Comparison of ENCODE assay signal across 24 cellular contexts in genomic region chr1:223014142-223014873, GRCh38.
DNase-seq lines count a peak whose midpoint lies in the region; ATAC-seq, FAIRE-seq and TF ChIP-seq lines count a peak whose summit lies in the region.
"Had no signal": no experiment of that assay in that cellular context is flagged by ENCODE, and none has a peak within 500 bp of the region (broad histone marks: within the 10 kb centered on the region; RNA-seq: fewer than 3 reads in every experiment).

No MANE protein-coding gene starts in this region.

- no peak overlapping the region for H2AFZ ChIP-seq in hepatocyte

- BruUV-seq in Caco-2 (replicated peaks; lab: Mats Ljungman, UMichigan), result no TSS peak

- H3K9me2 ChIP-seq in hepatocyte (replicated peaks; ENCODE audit: insufficient read depth), result no peaks in the 10 kb centered on the region

- CTCF ChIA-PET in Caco-2 (lab: Charles Lee), result no interaction called here

- no peaks in the 10 kb centered on the region for H4K20me1 ChIP-seq in hepatocyte (ENCODE audit: insufficient read depth, poor library complexity, severe bottlenecking)
- H4K20me1 ChIP-seq: BLaER1 had no signal

- H3K4me3 ChIP-seq in Caco-2 (ENCODE audit: low read depth, low read length) (no peak overlapping the region), bronchial epithelial cell (ENCODE audit: low read depth, low read length) (no peak overlapping the region), hepatocyte (no peak overlapping the region), heart right ventricle (no peak overlapping the region), endodermal cell (ENCODE audit: low read length) (no peak overlapping the region)
- H3K4me3 ChIP-seq: BLaER1, GM12878 had no signal

- ATAC-seq in stimulated activated memory B cell treated with anti-CD40 and anti-IgM and Interleukin-4, amounts not matched to agents 10 μg/mL and 1 μg/mL and 100 μg/mL, for 72 hours, result no peak
- ATAC-seq in HG02610 (IDR thresholded peaks at IDR 0.05; ENCODE audit: unreplicated experiment), result no peak
- no peak for ATAC-seq in heart right ventricle
- ATAC-seq: CD8-positive, alpha-beta T cell; GM12878; HCT116 had no signal

- H3K9me3 ChIP-seq in Caco-2 (no peaks in the 10 kb centered on the region), hepatocyte (ENCODE audit: low read depth) (no peaks in the 10 kb centered on the region), heart right ventricle (no peaks in the 10 kb centered on the region), endodermal cell (ENCODE audit: control insufficient read depth, low read length) (no peaks in the 10 kb centered on the region)

- H3K36me3 ChIP-seq in Caco-2 (ENCODE audit: control insufficient read depth, insufficient read depth, low read length) (no peaks in the 10 kb centered on the region), bronchial epithelial cell (ENCODE audit: control insufficient read depth, insufficient read depth, low read length) (no peaks in the 10 kb centered on the region), hepatocyte (replicated peaks; ENCODE audit: insufficient read depth, low read depth) (no peaks in the 10 kb centered on the region), heart right ventricle (no peaks in the 10 kb centered on the region), endodermal cell (ENCODE audit: control insufficient read depth, insufficient read depth, low read length) (peaks cover 61% of the 10 kb centered on the region)
- H3K36me3 ChIP-seq: BLaER1 had no signal

- H3K27ac ChIP-seq in hepatocyte (peak overlapping the region; percentile 70), heart right ventricle (no peak overlapping the region), endodermal cell (ENCODE audit: low read depth, low read length) (no peak overlapping the region)
- H3K27ac ChIP-seq: 22Rv1, BLaER1, C4-2B had no signal

- intact Hi-C loops in Caco-2 (cut with micrococcal nuclease; ENCODE audit: unreplicated experiment), result loop anchor here (1.0 kb wide), 2 partner anchors 14 to 67 kb away; no protein-coding TSS in a partner anchor
- intact Hi-C loops in heart right ventricle (cut with DNase I), result loop anchor here in 2 of 10 donors (10.0 kb wide), 1 partner anchor 60 kb away; no protein-coding TSS in a partner anchor

- H3K9ac ChIP-seq in endodermal cell (ENCODE audit: extremely low read depth, low read length, poor library complexity, severe bottlenecking), result no peak overlapping the region
- H3K9ac ChIP-seq: BLaER1 had no signal

- FAIRE-seq in bronchial epithelial cell (lab: Jason Lieb, UNC), result peak; percentile 50
- FAIRE-seq: A204.1, D721Med, GM12878, GM19239 had no signal

- H3K27me3 Mint-ChIP-seq in Caco-2 (ENCODE audit: insufficient read depth, unreplicated experiment) (no peaks in the 10 kb centered on the region), nephron progenitor cell (ENCODE audit: low read depth, poor library complexity) (peaks cover 2% of the 10 kb centered on the region), endodermal cell (ENCODE audit: insufficient read depth) (no peaks in the 10 kb centered on the region)
- no peaks in the 10 kb centered on the region for H3K27me3 Mint-ChIP-seq in stimulated activated memory B cell treated with anti-CD40 and anti-IgM and Interleukin-4, amounts not matched to agents 10 μg/mL and 1 μg/mL and 100 μg/mL, for 72 hours

- H3K4me3 Mint-ChIP-seq in Caco-2 (ENCODE audit: unreplicated experiment) (no peak overlapping the region), nephron progenitor cell (no peak overlapping the region), endodermal cell (no peak overlapping the region)
- H3K4me3 Mint-ChIP-seq in stimulated activated memory B cell treated with anti-CD40 and anti-IgM and Interleukin-4, amounts not matched to agents 10 μg/mL and 1 μg/mL and 100 μg/mL, for 72 hours, result no peak overlapping the region
- H3K4me3 Mint-ChIP-seq: B cell; CD4-positive, CD25-positive, alpha-beta regulatory T cell; CD8-positive, alpha-beta T cell; H9 had no signal

- H3K4me1 ChIP-seq in Caco-2, result peaks cover 45% of the 10 kb centered on the region
- peaks cover 18% of the 10 kb centered on the region for H3K4me1 ChIP-seq in hepatocyte (ENCODE audit: insufficient read depth)
- peaks cover 0 to 50% (median 23%) of the 10 kb centered on the region in 9 donors for H3K4me1 ChIP-seq in heart right ventricle
- H3K4me1 ChIP-seq in endodermal cell (ENCODE audit: control insufficient read depth, insufficient read depth, low read length), result peaks cover 12% of the 10 kb centered on the region

- H3K4me1 Mint-ChIP-seq in Caco-2 (ENCODE audit: low read depth, unreplicated experiment), result peaks cover 48% of the 10 kb centered on the region
- H3K4me1 Mint-ChIP-seq in nephron progenitor cell, result peaks cover 82% of the 10 kb centered on the region
- no peaks in the 10 kb centered on the region for H3K4me1 Mint-ChIP-seq in stimulated activated memory B cell treated with anti-CD40 and anti-IgM and Interleukin-4, amounts not matched to agents 10 μg/mL and 1 μg/mL and 100 μg/mL, for 72 hours
- peaks cover 54% of the 10 kb centered on the region for H3K4me1 Mint-ChIP-seq in endodermal cell
- H3K4me1 Mint-ChIP-seq: B cell; CD4-positive, CD25-positive, alpha-beta regulatory T cell had no signal

- 91% methylated on average over 4 of the region's 4 CpGs for WGBS in hepatocyte (ENCODE audit: low lambda C conversion rate, missing lambda C conversion rate)
- 98 to 100% methylated on average over 4 of the region's 4 CpGs for WGBS in heart right ventricle, 2 donors
- WGBS in endodermal cell (ENCODE audit: insufficient coverage in 1 of 2, insufficient read length in 1 of 2), 2 experiments, result 98% methylated on average over 4 of the region's 4 CpGs; no CpG with 5 or more reads in 1 of the 2 experiments

- DNase-seq in Caco-2 (peak; percentile 63 to 64), bronchial epithelial cell (ENCODE audit: low read depth) (no peak), hepatocyte (ENCODE audit: low spot score) (no peak), nephron progenitor cell (no peak), heart right ventricle (no peak), endodermal cell (no peak)
- DNase-seq: CD4-positive, CD25-positive, alpha-beta regulatory T cell; CD8-positive, alpha-beta T cell; DMS 273 treated with DMSO at 0.1 percent for 48 hours; DMS79; EL; GDM1; H9 had no signal

- POLR2A ChIA-PET in Caco-2 (lab: Charles Lee), result no interaction called here

- TF ChIP-seq CTCF in Caco-2 (IDR thresholded peaks at IDR 0.05; ENCODE audit: insufficient read depth in 1 of 2, low read depth in 1 of 2, low read length in 1 of 2, severe bottlenecking in 1 of 2, unreplicated experiment in 1 of 2), result no peak
- no peak for TF ChIP-seq CTCF in bronchial epithelial cell (IDR thresholded peaks at IDR 0.05; ENCODE audit: insufficient read depth, low read length, severe bottlenecking)
- no peak for TF ChIP-seq CTCF in hepatocyte (IDR thresholded peaks at IDR 0.05; ENCODE audit: poor library complexity)
- TF ChIP-seq CTCF in nephron progenitor cell (IDR thresholded peaks at IDR 0.05), result no peak
- TF ChIP-seq CTCF in heart right ventricle (IDR thresholded peaks at IDR 0.05), result no peak
- no peak for TF ChIP-seq CTCF in endodermal cell (conservative IDR thresholded peaks at IDR 0.05)

- H3K4me2 ChIP-seq in hepatocyte, result no peak overlapping the region
- H3K4me2 ChIP-seq: BLaER1 had no signal

- H3K27ac Mint-ChIP-seq in Caco-2 (ENCODE audit: unreplicated experiment) (peak overlapping the region; percentile 44), nephron progenitor cell (peak overlapping the region; percentile 48), endodermal cell (no peak overlapping the region)
- H3K27ac Mint-ChIP-seq in stimulated activated memory B cell treated with anti-CD40 and anti-IgM and Interleukin-4, amounts not matched to agents 10 μg/mL and 1 μg/mL and 100 μg/mL, for 72 hours, result no peak overlapping the region
- H3K27ac Mint-ChIP-seq: B cell; CD4-positive, CD25-positive, alpha-beta regulatory T cell; CD8-positive, alpha-beta T cell; H9 had no signal

- no peaks in the 10 kb centered on the region for H3K79me2 ChIP-seq in hepatocyte

- no peaks in the 10 kb centered on the region for H3K27me3 ChIP-seq in Caco-2 (replicated peaks; ENCODE audit: control insufficient read depth, insufficient read depth, low read length)
- peaks cover 3% of the 10 kb centered on the region for H3K27me3 ChIP-seq in bronchial epithelial cell (ENCODE audit: control insufficient read depth, insufficient read depth, low read length)
- H3K27me3 ChIP-seq in hepatocyte, result no peaks in the 10 kb centered on the region
- H3K27me3 ChIP-seq in heart right ventricle, result no peaks in the 10 kb centered on the region
- no peaks in the 10 kb centered on the region for H3K27me3 ChIP-seq in endodermal cell (ENCODE audit: control insufficient read depth, insufficient read depth, low read length, poor library complexity, severe bottlenecking)
- H3K27me3 ChIP-seq: BLaER1 had no signal

- H3K9me3 Mint-ChIP-seq in Caco-2 (ENCODE audit: unreplicated experiment) (no peaks in the 10 kb centered on the region), nephron progenitor cell (peaks cover 9% of the 10 kb centered on the region), endodermal cell (peaks cover 3% of the 10 kb centered on the region)
- H3K9me3 Mint-ChIP-seq in stimulated activated memory B cell treated with anti-CD40 and anti-IgM and Interleukin-4, amounts not matched to agents 10 μg/mL and 1 μg/mL and 100 μg/mL, for 72 hours, result no peaks in the 10 kb centered on the region
- H3K9me3 Mint-ChIP-seq: CD8-positive, alpha-beta T cell had no signal

- H3K36me3 Mint-ChIP-seq in Caco-2 (ENCODE audit: insufficient read depth, unreplicated experiment) (peaks cover 6% of the 10 kb centered on the region), nephron progenitor cell (ENCODE audit: low read depth) (peaks cover 17% of the 10 kb centered on the region), endodermal cell (ENCODE audit: low read depth) (peaks cover 52% of the 10 kb centered on the region)
- no peaks in the 10 kb centered on the region for H3K36me3 Mint-ChIP-seq in stimulated activated memory B cell treated with anti-CD40 and anti-IgM and Interleukin-4, amounts not matched to agents 10 μg/mL and 1 μg/mL and 100 μg/mL, for 72 hours
- H3K36me3 Mint-ChIP-seq: CD4-positive, CD25-positive, alpha-beta regulatory T cell; CD8-positive, alpha-beta T cell had no signal

Comparison
In these comparisons a context has a peak if more than half of its experiments do, and no peak if none do; other contexts are left out.
1. DNase-seq: peak in Caco-2 (2 of 2); none in bronchial epithelial cell (single experiment), hepatocyte (single experiment), nephron progenitor cell (single experiment), heart right ventricle (0 of 2) and endodermal cell (single experiment).
2. H3K27ac Mint-ChIP-seq: peak in Caco-2 (single experiment) and nephron progenitor cell (single experiment); none in stimulated activated memory B cell treated with anti-CD40 and anti-IgM and Interleukin-4, amounts not matched to agents 10 μg/mL and 1 μg/mL and 100 μg/mL, for 72 hours (single experiment) and endodermal cell (single experiment).